23 cellular contexts compared by ENCODE assay signal in genomic region chr12:32332446-32332845, GRCh38.
"Had no signal": no experiment of that assay in that cellular context is flagged by ENCODE, and none has a peak within 500 bp of the region (broad histone marks: within the 10 kb centered on the region; RNA-seq: fewer than 3 reads in every experiment).

No MANE protein-coding gene starts in this region.

- H3K4me3 ChIP-seq: right atrium auricular region, tibial artery had no signal

- H3K27me3 Mint-ChIP-seq: activated CD4-positive, alpha-beta T cell treated with anti-CD3 and anti-CD28 coated beads for 36 hours; activated CD8-positive, alpha-beta memory T cell treated with anti-CD3 and anti-CD28 coated beads, Interleukin-2, amount 10 ng/mL, durations not matched to agents 7 days and 5 days; activated naive CD4-positive, alpha-beta T cell treated with anti-CD3 and anti-CD28 coated beads, Interleukin-2, amount 10 ng/mL, durations not matched to agents 7 days and 5 days; activated naive CD8-positive, alpha-beta T cell treated with anti-CD3 and anti-CD28 coated beads, Interleukin-2, amount 50 U/mL, for 24 hours; activated T-helper 17 cell treated with anti-CD3 and anti-CD28 coated beads, Interleukin-2, amount 50 U/mL, for 72 hours; central memory CD8-positive, alpha-beta T cell had no signal

- H3K9me3 Mint-ChIP-seq: activated naive CD4-positive, alpha-beta T cell treated with anti-CD3 and anti-CD28 coated beads, Interleukin-2, amount 10 ng/mL, durations not matched to agents 7 days and 5 days; activated naive CD8-positive, alpha-beta T cell treated with anti-CD3 and anti-CD28 coated beads, Interleukin-2, amount 50 U/mL, for 24 hours; activated T-helper 17 cell treated with anti-CD3 and anti-CD28 coated beads, Interleukin-2, amount 50 U/mL, for 72 hours; central memory CD8-positive, alpha-beta T cell; natural killer cell had no signal

- FAIRE-seq: kidney had no signal

- H3K27me3 ChIP-seq: foreskin keratinocyte, right atrium auricular region, tibial artery had no signal

- H3K27ac ChIP-seq: foreskin keratinocyte, right atrium auricular region, tibial artery, WERI-Rb-1 had no signal

- H3K4me3 Mint-ChIP-seq: activated CD4-positive, alpha-beta T cell treated with anti-CD3 and anti-CD28 coated beads for 36 hours; activated CD8-positive, alpha-beta memory T cell treated with anti-CD3 and anti-CD28 coated beads, Interleukin-2, amount 10 ng/mL, durations not matched to agents 7 days and 5 days; activated naive CD4-positive, alpha-beta T cell treated with anti-CD3 and anti-CD28 coated beads, Interleukin-2, amount 10 ng/mL, durations not matched to agents 7 days and 5 days; activated naive CD8-positive, alpha-beta T cell treated with anti-CD3 and anti-CD28 coated beads, Interleukin-2, amount 50 U/mL, for 24 hours; activated T-helper 17 cell treated with anti-CD3 and anti-CD28 coated beads, Interleukin-2, amount 50 U/mL, for 72 hours; central memory CD8-positive, alpha-beta T cell; natural killer cell had no signal

- H3K27ac Mint-ChIP-seq: activated CD4-positive, alpha-beta T cell treated with anti-CD3 and anti-CD28 coated beads for 36 hours; activated CD8-positive, alpha-beta memory T cell treated with anti-CD3 and anti-CD28 coated beads, Interleukin-2, amount 10 ng/mL, durations not matched to agents 7 days and 5 days; activated naive CD4-positive, alpha-beta T cell treated with anti-CD3 and anti-CD28 coated beads, Interleukin-2, amount 10 ng/mL, durations not matched to agents 7 days and 5 days; activated naive CD8-positive, alpha-beta T cell treated with anti-CD3 and anti-CD28 coated beads, Interleukin-2, amount 50 U/mL, for 24 hours; activated T-helper 17 cell treated with anti-CD3 and anti-CD28 coated beads, Interleukin-2, amount 50 U/mL, for 72 hours; natural killer cell had no signal

- DNase-seq: activated CD4-positive, alpha-beta T cell treated with anti-CD3 and anti-CD28 coated beads for 36 hours; activated CD4-positive, alpha-beta T cell treated with anti-CD3 and anti-CD28 coated beads, Interleukin-2, amount 50 U/mL, for 48 hours; activated CD8-positive, alpha-beta memory T cell treated with anti-CD3 and anti-CD28 coated beads, Interleukin-2, amount 10 ng/mL, durations not matched to agents 7 days and 5 days; activated naive CD4-positive, alpha-beta T cell treated with anti-CD3 and anti-CD28 coated beads, Interleukin-2, amount 10 ng/mL, durations not matched to agents 7 days and 5 days; activated naive CD8-positive, alpha-beta T cell treated with anti-CD3 and anti-CD28 coated beads, Interleukin-2, amount 50 U/mL, for 24 hours; aorta; cortex of kidney; effector CD4-positive, alpha-beta T cell; foreskin keratinocyte; kidney; left ventricle myocardium superior; mesendoderm; natural killer cell; stimulated activated CD4-positive, alpha-beta T cell treated with anti-CD3 and anti-CD28 coated beads, Interleukin-2, amount 100 ng/mL, for 24 hours; stimulated activated naive CD8-positive, alpha-beta T cell treated with anti-CD3 and anti-CD28 coated beads, Interleukin-15, Interleukin-2, amounts not matched to agents 100 U/mL and 50 U/mL, for 24 hours; substantia nigra; SW 1271; T-helper 2 cell; tibial artery; WERI-Rb-1 had no signal

- ATAC-seq: activated CD4-positive, alpha-beta T cell treated with anti-CD3 and anti-CD28 coated beads for 36 hours; activated CD8-positive, alpha-beta memory T cell treated with anti-CD3 and anti-CD28 coated beads, Interleukin-2, amount 10 ng/mL, durations not matched to agents 7 days and 5 days; activated naive CD8-positive, alpha-beta T cell treated with anti-CD3 and anti-CD28 coated beads, Interleukin-2, amount 50 U/mL, for 24 hours; activated T-helper 17 cell treated with anti-CD3 and anti-CD28 coated beads, Interleukin-2, amount 50 U/mL, for 72 hours; foreskin keratinocyte; left ventricle myocardium superior; natural killer cell; stimulated activated naive CD8-positive, alpha-beta T cell treated with anti-CD3 and anti-CD28 coated beads, Interleukin-15, Interleukin-2, amounts not matched to agents 100 U/mL and 50 U/mL, for 24 hours had no signal

- H3K4me1 ChIP-seq: foreskin keratinocyte, tibial artery had no signal

- H3K36me3 Mint-ChIP-seq: activated CD8-positive, alpha-beta memory T cell treated with anti-CD3 and anti-CD28 coated beads, Interleukin-2, amount 10 ng/mL, durations not matched to agents 7 days and 5 days; activated naive CD4-positive, alpha-beta T cell treated with anti-CD3 and anti-CD28 coated beads, Interleukin-2, amount 10 ng/mL, durations not matched to agents 7 days and 5 days; natural killer cell had no signal

- H3K9me3 ChIP-seq: right atrium auricular region, tibial artery had no signal

- H3K4me1 Mint-ChIP-seq: activated naive CD4-positive, alpha-beta T cell treated with anti-CD3 and anti-CD28 coated beads, Interleukin-2, amount 10 ng/mL, durations not matched to agents 7 days and 5 days; activated naive CD8-positive, alpha-beta T cell treated with anti-CD3 and anti-CD28 coated beads, Interleukin-2, amount 50 U/mL, for 24 hours; activated T-helper 17 cell treated with anti-CD3 and anti-CD28 coated beads, Interleukin-2, amount 50 U/mL, for 72 hours; central memory CD8-positive, alpha-beta T cell; natural killer cell had no signal
